In genomic region chr3:195209836-195210551, GRCh38 we compare ENCODE assay signal across 10 cellular contexts.
A peak's percentile ranks its signal among the peaks of the same experiment; 100 is the strongest.
DNase-seq lines count a peak whose midpoint lies in the region; ATAC-seq, FAIRE-seq and TF ChIP-seq lines count a peak whose summit lies in the region.
"Had no signal": no experiment of that assay in that cellular context is flagged by ENCODE, and none has a peak within 500 bp of the region (broad histone marks: within the 10 kb centered on the region; RNA-seq: fewer than 3 reads in every experiment).

No MANE protein-coding gene starts in this region.

- H3K36me3 ChIP-seq in HUES6 (ENCODE audit: control insufficient read depth, insufficient read depth, low read length): no peaks in the 10 kb centered on the region
- H3K36me3 ChIP-seq in lower lobe of right lung: no peaks in the 10 kb centered on the region
- no peaks in the 10 kb centered on the region for H3K36me3 ChIP-seq in suprapubic skin

- intact Hi-C loops in lower lobe of right lung (cut with DNase I): no loop called here

- DNase-seq in choroid plexus epithelial cell (ENCODE audit: low read depth) (peak; percentile 83), lower lobe of right lung (no peak), suprapubic skin (ENCODE audit: low spot score in 2 of 2) (peak in 1 of 2 donors; percentile 91), NCI-H187 treated with DMSO at 0.1 percent for 48 hours (lab: John Stamatoyannopoulos, UW) (no peak), GM19238 (ENCODE audit: insufficient read length, low spot score) (no peak), urothelium cell line (ENCODE audit: low spot score) (no peak)
- no peak for DNase-seq in activated CD4-positive, alpha-beta T cell treated with anti-CD3 and anti-CD28 coated beads for 1 hour

- H3K4me3 ChIP-seq in HUES6 (ENCODE audit: low read depth, low read length) (no peak overlapping the region), choroid plexus epithelial cell (ENCODE audit: low read depth, low read length) (no peak overlapping the region), lower lobe of right lung (peak overlapping the region; percentile 6), suprapubic skin (peak overlapping the region; percentile 29)
- H3K4me3 ChIP-seq: GM12878 had no signal

- TF ChIP-seq CTCF in choroid plexus epithelial cell (conservative IDR thresholded peaks at IDR 0.05; ENCODE audit: low read depth, low read length) (no peak), lower lobe of right lung (IDR thresholded peaks at IDR 0.05) (no peak), suprapubic skin (IDR thresholded peaks at IDR 0.05) (no peak)

- peak overlapping the region; percentile 32 for H3K9ac ChIP-seq in HUES6 (ENCODE audit: low read length)

- no peak for TF ChIP-seq POLR2A in suprapubic skin (IDR thresholded peaks at IDR 0.05)

- 28% methylated on average over 15 of the region's 20 CpGs for WGBS in suprapubic skin

- H3K27ac ChIP-seq in HUES6 (ENCODE audit: low read depth, low read length) (peak overlapping the region; percentile 16; the same call in 1 of the 2 replicates), lower lobe of right lung (peak overlapping the region; percentile 83), suprapubic skin (peak overlapping the region; percentile 91)

- no peak for TF ChIP-seq EP300 in suprapubic skin (IDR thresholded peaks at IDR 0.05)

- no peak for FAIRE-seq in urothelium cell line (lab: Jason Lieb, UNC)
- FAIRE-seq: GM12878, islet of Langerhans had no signal

- peaks cover 41% of the 10 kb centered on the region for H3K4me1 ChIP-seq in HUES6 (ENCODE audit: control insufficient read depth, insufficient read depth, low read length)
- peaks cover 43% of the 10 kb centered on the region for H3K4me1 ChIP-seq in lower lobe of right lung
- H3K4me1 ChIP-seq in suprapubic skin: peaks cover 27% of the 10 kb centered on the region

- peak; percentile 52 to 54 for ATAC-seq in lower lobe of right lung
- ATAC-seq: GM12878 had no signal

- H3K9me3 ChIP-seq in HUES6 (ENCODE audit: control insufficient read depth, insufficient read depth, low read depth, low read length): no peaks in the 10 kb centered on the region
- H3K9me3 ChIP-seq in lower lobe of right lung: no peaks in the 10 kb centered on the region
- no peaks in the 10 kb centered on the region for H3K9me3 ChIP-seq in suprapubic skin

- H3K27me3 ChIP-seq in HUES6 (ENCODE audit: control insufficient read depth, insufficient read depth, low read length): no peaks in the 10 kb centered on the region
- no peaks in the 10 kb centered on the region for H3K27me3 ChIP-seq in lower lobe of right lung (ENCODE audit: low read depth)
- no peaks in the 10 kb centered on the region for H3K27me3 ChIP-seq in suprapubic skin

Comparison
In these comparisons a context has a peak if more than half of its experiments do, and no peak if none do; other contexts are left out.
1. H3K27ac ChIP-seq: peak in every context shown above with its lines; median percentile 91 in suprapubic skin; 83 in lower lobe of right lung; 16 in HUES6.
2. H3K4me3 ChIP-seq: peak in lower lobe of right lung (single experiment) and suprapubic skin (single experiment); none in HUES6 (single experiment) and choroid plexus epithelial cell (single experiment).